32 cellular contexts compared by ENCODE assay signal in the genomic region with DNA sequence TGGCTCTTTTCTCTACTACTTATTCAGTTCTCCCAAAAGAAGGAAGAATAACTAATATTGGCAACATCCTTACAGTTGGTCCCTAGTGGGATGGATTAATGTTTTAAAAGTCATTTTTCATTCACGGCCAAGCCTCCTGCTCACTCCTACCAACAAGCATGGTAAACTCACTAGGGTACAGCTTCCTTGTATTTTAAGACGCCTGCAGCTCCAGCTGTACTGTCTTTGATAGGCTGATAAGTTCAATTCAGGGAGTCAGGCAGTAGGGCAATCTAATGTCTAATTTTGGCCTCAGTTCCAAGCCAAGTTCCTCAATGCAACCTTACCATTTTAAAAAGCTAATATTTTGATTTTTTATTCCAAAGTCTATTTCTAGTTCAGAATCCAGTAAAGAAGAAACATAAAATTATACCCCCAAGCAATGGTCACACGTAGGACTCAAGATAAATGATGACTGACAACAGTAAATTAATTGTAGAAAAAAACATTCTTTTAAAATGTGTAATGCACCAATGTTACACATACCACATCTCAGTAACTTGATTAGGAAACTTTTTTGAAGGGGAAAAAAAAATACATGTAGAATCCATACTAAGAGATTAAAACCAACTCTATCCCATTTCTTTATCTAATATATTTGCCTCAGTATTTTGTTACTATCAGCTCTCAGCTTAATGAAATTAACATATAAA. TPM values are rescaled to one million over a fixed set of nuclear protein-coding genes. Genes with fewer than 3 reads are reported as not detected.
DNase-seq lines count a peak whose midpoint lies in the region; ATAC-seq, FAIRE-seq and TF ChIP-seq lines count a peak whose summit lies in the region.
"Had no signal": no experiment of that assay in that cellular context is flagged by ENCODE, and none has a peak within 500 bp of the region (broad histone marks: within the 10 kb centered on the region; RNA-seq: fewer than 3 reads in every experiment).

No MANE protein-coding gene starts in this region.

- 96% methylated on average over 3 of the region's 3 CpGs for whole genome bisulfite sequencing in HepG2 (ENCODE audit: low lambda C conversion rate)
- 65% methylated on average over 3 of the region's 3 CpGs for WGBS in right lobe of liver (ENCODE audit: insufficient coverage, low coverage, low lambda C conversion rate, missing lambda C conversion rate)

- no peak for TF ChIP-seq CTCF in HepG2 (CRISPR knock-in tag; IDR thresholded peaks at IDR 0.05)
- no peak for TF ChIP-seq CTCF in right lobe of liver (IDR thresholded peaks at IDR 0.05)

- H3K4me2 ChIP-seq in HepG2 (ENCODE audit: low read depth, low read length) = peak overlapping the region; percentile 2; the same call in 1 of the 2 replicates
- H3K4me2 ChIP-seq: neural progenitor cell, smooth muscle cell had no signal

- TF ChIP-seq POLR2A in HepG2 (IDR thresholded peaks at IDR 0.05; ENCODE audit: insufficient read depth in 1 of 2, low read depth in 2 of 2, low read length in 2 of 2) (no peak), right lobe of liver (IDR thresholded peaks at IDR 0.05) (no peak)

- no peak overlapping the region for H3K9ac ChIP-seq in HepG2 (ENCODE audit: insufficient read depth, low read depth, low read length)
- H3K9ac ChIP-seq in adipocyte (ENCODE audit: low read length) = no peak overlapping the region
- H3K9ac ChIP-seq: neural progenitor cell had no signal

- no peak for DNase-seq in HepG2 (ENCODE audit: low spot score)
- no peak for DNase-seq in right lobe of liver
- DNase-seq in adipocyte (ENCODE audit: low read depth) = no peak
- peak; percentile 23 for DNase-seq in foreskin melanocyte
- DNase-seq in head of caudate nucleus = no peak
- DNase-seq in cerebellar nuclear complex (lab: John Stamatoyannopoulos, UW) = no peak
- DNase-seq: activated CD4-positive, alpha-beta T cell treated with anti-CD3 and anti-CD28 coated beads, Interleukin-2, amount 50 U/mL, for 1 hour; activated CD4-positive, CD25-positive, alpha-beta regulatory T cell; activated gamma-delta T cell treated with Interleukin-2 at 50 U/mL for 16 hours; activated T-cell treated with anti-CD3 and anti-CD28 coated beads, Interleukin-2, amount 50 U/mL, for 48 hours; Calu3; CD4-positive, CD25-positive, alpha-beta regulatory T cell; DND-41; GOT3; Karpas-422; left lung; mesenchymal stem cell; NCI-H1436; NCI-H226; NCI-H69; pancreas; SIG-M5; stimulated activated naive CD4-positive, alpha-beta T cell; T-helper 9 cell; upper lobe of right lung had no signal

- H3K27me3 ChIP-seq in HepG2 (ENCODE audit: control insufficient read depth in 1 of 2, insufficient read depth in 2 of 2, low read length in 2 of 2) (no peaks in the 10 kb centered on the region), right lobe of liver (no peaks in the 10 kb centered on the region), adipocyte (replicated peaks; ENCODE audit: control insufficient read depth, insufficient read depth, low read length) (no peaks in the 10 kb centered on the region)
- H3K27me3 ChIP-seq: left lung, neural progenitor cell, pancreas, suprapubic skin, upper lobe of right lung had no signal

- ATAC-seq in HepG2 (no peak), right lobe of liver (no peak), GM21515 (IDR thresholded peaks at IDR 0.05; ENCODE audit: unreplicated experiment) (no peak), GM19397 (IDR thresholded peaks at IDR 0.05; ENCODE audit: unreplicated experiment) (no peak)
- ATAC-seq: left lung, upper lobe of right lung had no signal

- no peak overlapping the region for H3K27ac ChIP-seq in HepG2 (ENCODE audit: extremely low read length, insufficient read depth, low read length)
- no peak overlapping the region for H3K27ac ChIP-seq in right lobe of liver
- H3K27ac ChIP-seq: HL-60, left lung, neural progenitor cell, pancreas, suprapubic skin, upper lobe of right lung had no signal

- no peaks in the 10 kb centered on the region; a peak in 1 of 5 replicates for H3K36me3 ChIP-seq in HepG2 (replicated peaks in 1 of 2; ENCODE audit: control insufficient read depth in 1 of 2, insufficient read depth in 2 of 2, low read length in 2 of 2)
- no peaks in the 10 kb centered on the region for H3K36me3 ChIP-seq in right lobe of liver
- no peaks in the 10 kb centered on the region for H3K36me3 ChIP-seq in adipocyte (ENCODE audit: control insufficient read depth, insufficient read depth, low read length, severe bottlenecking)
- H3K36me3 ChIP-seq: left lung, neural progenitor cell, pancreas, suprapubic skin, upper lobe of right lung had no signal

- POLR2A ChIA-PET in HepG2 (lab: Yijun Ruan, JAX) = no interaction called here

- BruUV-seq in HepG2 (replicated peaks; lab: Mats Ljungman, UMichigan) = no TSS peak

- H2AFZ ChIP-seq in HepG2 (ENCODE audit: low read length) = no peak overlapping the region
- H2AFZ ChIP-seq: neural progenitor cell had no signal

- intact Hi-C loops in HepG2 (cut with micrococcal nuclease; ENCODE audit: unreplicated experiment) (no loop called here), right lobe of liver (cut with DNase I) (no loop called here), head of caudate nucleus (cut with DNase I) (no loop called here)

- in situ Hi-C loops in HepG2 (cut with HindIII; ENCODE audit: extremely low pct_ligation_motif_present, low pct_unique_long_range_greater_than_20kb) = loop anchor here (25.0 kb wide), 1 partner anchor 450 kb away; no protein-coding TSS in a partner anchor

- H3K4me3 ChIP-seq in HepG2 (replicated peaks in 1 of 3; ENCODE audit: insufficient read depth in 1 of 3, low read depth in 2 of 3, low read length in 3 of 3) (no peak overlapping the region), right lobe of liver (no peak overlapping the region), adipocyte (ENCODE audit: low read length) (peak overlapping the region; percentile 38)
- H3K4me3 ChIP-seq: left lung, neural progenitor cell, pancreas, smooth muscle cell, suprapubic skin, upper lobe of right lung had no signal

- CTCF ChIA-PET in HepG2 (lab: Yijun Ruan, JAX; ENCODE audit: low intra/inter-chr PET ratio, low total read pairs) = no interaction called here

- H3K4me1 ChIP-seq in HepG2 (ENCODE audit: insufficient read depth, low read length) (peaks cover 27% of the 10 kb centered on the region), right lobe of liver (no peaks in the 10 kb centered on the region), adipocyte (ENCODE audit: control insufficient read depth, insufficient read depth, low read length) (peaks cover 14% of the 10 kb centered on the region)
- H3K4me1 ChIP-seq: neural progenitor cell, upper lobe of right lung had no signal

- peaks cover 92% of the 10 kb centered on the region for H3K79me2 ChIP-seq in HepG2 (ENCODE audit: insufficient read depth, low read length)

- H3K9me3 ChIP-seq in HepG2 (ENCODE audit: low read length) = no peaks in the 10 kb centered on the region
- peaks cover 0 to 4% (median 0%) of the 10 kb centered on the region in 4 donors for H3K9me3 ChIP-seq in right lobe of liver
- H3K9me3 ChIP-seq in adipocyte (ENCODE audit: control insufficient read depth, low read length) = no peaks in the 10 kb centered on the region
- H3K9me3 ChIP-seq: left lung, pancreas, suprapubic skin, upper lobe of right lung had no signal

- no peak for TF ChIP-seq RAD21 in HepG2 (CRISPR knock-in tag; IDR thresholded peaks at IDR 0.05)

- TF ChIP-seq EP300 in HepG2 (IDR thresholded peaks at IDR 0.05; ENCODE audit: low read depth in 2 of 2, low read length in 2 of 2) (no peak), HepG2 (CRISPR knock-in tag; IDR thresholded peaks at IDR 0.05; ENCODE audit: borderline replicate concordance) (no peak)

- peaks cover 15% of the 10 kb centered on the region for H4K20me1 ChIP-seq in HepG2 (ENCODE audit: insufficient read depth, low read length)

- FAIRE-seq in HepG2 (lab: Jason Lieb, UNC) = no peak
- FAIRE-seq: A204.1, pancreas had no signal

TF ChIP-seq in HepG2, 621 proteins besides CTCF, POLR2A, EP300 and RAD21:
- no peak for TF ChIP-seq POLR2G (IDR thresholded peaks at IDR 0.05; ENCODE audit: low read depth, low read length)
- TF ChIP-seq JUNB (CRISPR knock-in tag; IDR thresholded peaks at IDR 0.05; ENCODE audit: borderline replicate concordance) = no peak
- TF ChIP-seq MTF1 (CRISPR knock-in tag; IDR thresholded peaks at IDR 0.05) = no peak
- TF ChIP-seq RELA (CRISPR knock-in tag; IDR thresholded peaks at IDR 0.05) = no peak
- TF ChIP-seq SAP130 (CRISPR knock-in tag; IDR thresholded peaks at IDR 0.05; ENCODE audit: low read depth) = no peak
- no peak for TF ChIP-seq ZNF234 (CRISPR knock-in tag; conservative IDR thresholded peaks at IDR 0.05)
- TF ChIP-seq SPEN (CRISPR knock-in tag; IDR thresholded peaks at IDR 0.05; ENCODE audit: low read depth) = no peak

RNA-seq across cellular contexts. Expression of gene LCORL, which starts 9.3 kb away (rescaled TPM):
- total RNA-seq in HepG2 (2016; rRNA removed; fragmentation: Illumina TruSeq; extraction: Trizol) (14.5 and 16.5 TPM in 2 replicates), right lobe of liver (1 to 10 TPM; 4.3 to 8.7 (median 6.2) TPM)
- 12.9 and 14.7 TPM in 2 replicates for total RNA-seq in HepG2 (2016; cell fraction: cytosol; rRNA removed; fragmentation: Illumina TruSeq; extraction: Trizol; ENCODE audit: low read depth)
- 15.7 and 17.7 TPM in 2 replicates for total RNA-seq in HepG2 (2016; cell fraction: insoluble cytoplasmic fraction; rRNA removed; fragmentation: Illumina TruSeq; extraction: Trizol)
- 6.3 and 9.2 TPM in 2 replicates for total RNA-seq in HepG2 (2016; cell fraction: membrane; rRNA removed; fragmentation: Illumina TruSeq; extraction: Trizol)
- total RNA-seq in HepG2 (2016; cell fraction: nucleus; rRNA removed; fragmentation: Illumina TruSeq; extraction: Trizol) = 28.7 and 32.0 TPM in 2 replicates
- polyA plus RNA-seq in HepG2 (2011; rRNA removed) = 3.8 and 5.3 TPM in 2 replicates
- 1.4 and 2.2 TPM in 2 replicates for polyA plus RNA-seq in HepG2 (2011; cell fraction: cytosol; rRNA removed)
- 3.8 TPM in 2 replicates for polyA plus RNA-seq in HepG2 (2011; cell fraction: nucleus; rRNA removed)
- polyA plus RNA-seq in HepG2 (2012) = 7.5 and 8.0 TPM in 2 replicates
- polyA plus RNA-seq in HepG2 (2016; cell fraction: cytosol; fragmentation: Illumina TruSeq; extraction: Trizol; ENCODE audit: low read depth) = 4.7 and 5.7 TPM in 2 replicates
- polyA plus RNA-seq in HepG2 (2016; cell fraction: insoluble cytoplasmic fraction; fragmentation: Illumina TruSeq; extraction: Trizol; ENCODE audit: low read depth) = 9.4 and 11.8 TPM in 2 replicates
- 4.8 and 6.3 TPM in 2 replicates for polyA plus RNA-seq in HepG2 (2016; cell fraction: membrane; fragmentation: Illumina TruSeq; extraction: Trizol; ENCODE audit: low read depth)
- polyA plus RNA-seq in HepG2 (2016; cell fraction: nucleus; fragmentation: Illumina TruSeq; extraction: Trizol; ENCODE audit: insufficient read depth, low read depth) = 8.6 and 9.4 TPM in 2 replicates
- polyA minus RNA-seq in HepG2 (2011; rRNA and poly(A)+ RNA removed; ENCODE audit: low replicate concordance) = 5.2 and 7.8 TPM in 2 replicates
- 5.4 and 7.4 TPM in 2 replicates for polyA minus RNA-seq in HepG2 (2011; cell fraction: cytosol; rRNA and poly(A)+ RNA removed)
- 53.7 and 60.4 TPM in 2 replicates for polyA minus RNA-seq in HepG2 (2011; cell fraction: nucleus; rRNA and poly(A)+ RNA removed)
